In the genomic region with DNA sequence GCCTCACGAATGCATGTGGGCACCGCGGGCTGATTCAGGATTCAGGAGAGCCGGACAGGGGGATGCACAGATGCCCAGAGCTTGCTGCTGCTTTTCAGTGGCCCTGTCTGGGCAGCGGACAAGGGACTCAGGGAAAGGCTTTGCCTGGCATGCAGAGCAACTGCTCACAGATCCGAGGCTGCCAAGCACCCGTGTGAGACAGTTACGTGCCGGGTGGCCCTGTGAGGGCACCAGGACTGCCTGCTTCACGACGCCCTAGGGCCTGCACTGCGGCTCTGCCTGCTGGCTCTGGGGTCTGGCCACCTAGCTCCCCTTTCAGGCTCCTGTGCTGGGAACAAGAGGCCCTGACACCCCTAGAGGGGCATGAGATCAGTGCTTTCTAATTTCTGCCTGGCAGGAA, we compare ENCODE assay signal across 20 cellular contexts.
DNase-seq lines count a peak whose midpoint lies in the region; ATAC-seq, FAIRE-seq and TF ChIP-seq lines count a peak whose summit lies in the region.
"Had no signal": no experiment of that assay in that cellular context is flagged by ENCODE, and none has a peak within 500 bp of the region (broad histone marks: within the 10 kb centered on the region; RNA-seq: fewer than 3 reads in every experiment).

No MANE protein-coding gene starts in this region.

- intact Hi-C loops in sigmoid colon (cut with DNase I): no loop called here

- no peak overlapping the region for H3K23ac ChIP-seq in H1 (ENCODE audit: insufficient read length)

- no peaks in the 10 kb centered on the region for H3K79me1 ChIP-seq in H1 (ENCODE audit: low read depth, low read length)

- H3K36me3 ChIP-seq in GM23338 (ENCODE audit: insufficient read depth): no peaks in the 10 kb centered on the region
- H3K36me3 ChIP-seq in H1 (ENCODE audit: control insufficient read depth in 2 of 4, insufficient read depth in 4 of 4, low read length in 3 of 4): no peaks in the 10 kb centered on the region
- H3K36me3 ChIP-seq in sigmoid colon: no peaks in the 10 kb centered on the region
- H3K36me3 ChIP-seq in Karpas-422 (ENCODE audit: insufficient read depth, low read length): no peaks in the 10 kb centered on the region
- H3K36me3 ChIP-seq: BE2C had no signal

- no peak overlapping the region for H3K27ac Mint-ChIP-seq in GM23338
- H3K27ac Mint-ChIP-seq: CD4-positive, alpha-beta memory T cell; IgD-negative memory B cell had no signal

- no peak overlapping the region for H3K18ac ChIP-seq in H1 (ENCODE audit: extremely low read depth, low read length)

- H4K20me1 ChIP-seq in GM23338 (replicated peaks; ENCODE audit: insufficient read depth) (no peaks in the 10 kb centered on the region), H1 (replicated peaks in 1 of 2; ENCODE audit: control insufficient read depth in 1 of 2, insufficient read depth in 2 of 2, low read length in 2 of 2) (no peaks in the 10 kb centered on the region), Karpas-422 (ENCODE audit: insufficient read depth, low read depth, low read length) (no peaks in the 10 kb centered on the region)

- no peak overlapping the region for H3K56ac ChIP-seq in H1 (replicated peaks; ENCODE audit: insufficient read length, low read depth, low read length)

- H3K4ac ChIP-seq in H1 (replicated peaks; ENCODE audit: insufficient read length, low read depth, low read length): no peak overlapping the region

- no peak for ATAC-seq in GM23338
- ATAC-seq: HepG2 had no signal

- TF ChIP-seq CTCF in GM23338 (conservative IDR thresholded peaks at IDR 0.05; ENCODE audit: low read depth in 2 of 2) (no peak), H1 (IDR thresholded peaks at IDR 0.05; ENCODE audit: control extremely low read depth in 1 of 3, insufficient read depth in 1 of 3, low read depth in 1 of 3, low read length in 3 of 3) (no peak), sigmoid colon (IDR thresholded peaks at IDR 0.05) (no peak)

- peak overlapping the region; percentile 92; the same call in 1 of the 2 replicates for H2BK15ac ChIP-seq in H1 (ENCODE audit: low read length)

- H3F3A ChIP-seq in GM23338 (replicated peaks; ENCODE audit: low read depth): no peaks in the 10 kb centered on the region

- H3K79me2 ChIP-seq in GM23338 (replicated peaks; ENCODE audit: insufficient read depth): no peaks in the 10 kb centered on the region
- H3K79me2 ChIP-seq in H1 (ENCODE audit: control insufficient read depth in 1 of 2, insufficient read depth in 2 of 2, low read length in 2 of 2): no peaks in the 10 kb centered on the region
- H3K79me2 ChIP-seq in Karpas-422 (ENCODE audit: low read length): no peaks in the 10 kb centered on the region

- no peak overlapping the region for H2AK5ac ChIP-seq in H1 (ENCODE audit: low read depth, low read length)

- FAIRE-seq in H1 (lab: Jason Lieb, UNC): no peak
- FAIRE-seq: A204.1, GM12892, GM18507, HepG2 had no signal

- H3K4me1 ChIP-seq in GM23338 (ENCODE audit: insufficient read depth): peaks cover 28% of the 10 kb centered on the region
- H3K4me1 ChIP-seq in H1 (replicated peaks in 1 of 4; ENCODE audit: control insufficient read depth in 3 of 4, insufficient read depth in 4 of 4, low read length in 3 of 4): peaks cover 2 to 19% (median 6%) of the 10 kb centered on the region in 4 experiments; a peak in 6 of 7 replicates
- H3K4me1 ChIP-seq in sigmoid colon: no peaks in the 10 kb centered on the region
- no peaks in the 10 kb centered on the region for H3K4me1 ChIP-seq in Karpas-422 (ENCODE audit: low read length)

- H2BK12ac ChIP-seq in H1 (ENCODE audit: low read depth, low read length): peak overlapping the region; percentile 46; the same call in 1 of the 2 replicates

- TF ChIP-seq EP300 in H1 (IDR thresholded peaks at IDR 0.05; ENCODE audit: borderline replicate concordance in 1 of 2, low read depth in 2 of 2, low read length in 2 of 2) (no peak), sigmoid colon (IDR thresholded peaks at IDR 0.05) (no peak)

- peaks cover 6% of the 10 kb centered on the region for H3K27me3 Mint-ChIP-seq in GM23338 (ENCODE audit: insufficient read depth, low read depth, poor library complexity)

- no peak overlapping the region for H3K14ac ChIP-seq in H1 (ENCODE audit: insufficient read length)

- H3K4me3 Mint-ChIP-seq in GM23338: no peak overlapping the region
- H3K4me3 Mint-ChIP-seq: CD14-positive monocyte; CD4-positive, alpha-beta memory T cell; IgD-negative memory B cell had no signal

- no peaks in the 10 kb centered on the region for H3K9me2 ChIP-seq in GM23338 (ENCODE audit: insufficient read depth)
- no peaks in the 10 kb centered on the region for H3K9me2 ChIP-seq in Karpas-422 (replicated peaks; ENCODE audit: insufficient read depth, low read length)

- no peak overlapping the region for H3K4me3 ChIP-seq in GM23338
- no peak overlapping the region for H3K4me3 ChIP-seq in H1 (ENCODE audit: extremely low read depth in 1 of 4, insufficient read depth in 2 of 4, low read depth in 3 of 4, low read length in 4 of 4)
- no peak overlapping the region for H3K4me3 ChIP-seq in sigmoid colon
- no peak overlapping the region for H3K4me3 ChIP-seq in Karpas-422 (ENCODE audit: low read length)

- H3K27me3 ChIP-seq in GM23338 (ENCODE audit: insufficient read depth) (no peaks in the 10 kb centered on the region), H1 (replicated peaks in 1 of 4; ENCODE audit: control insufficient read depth in 3 of 4, extremely low read depth in 1 of 4, insufficient read depth in 3 of 4, low read length in 3 of 4) (no peaks in the 10 kb centered on the region), sigmoid colon (no peaks in the 10 kb centered on the region), Karpas-422 (ENCODE audit: low read length) (no peaks in the 10 kb centered on the region)
- H3K27me3 ChIP-seq: BE2C had no signal

- no peak overlapping the region for H3K4me2 ChIP-seq in GM23338
- no peak overlapping the region for H3K4me2 ChIP-seq in H1 (ENCODE audit: insufficient read depth in 1 of 2, low read depth in 2 of 2, low read length in 2 of 2)
- no peak overlapping the region for H3K4me2 ChIP-seq in Karpas-422 (ENCODE audit: low read depth, low read length, poor library complexity, severe bottlenecking)

- POLR2A ChIA-PET in H1 (lab: Charles Lee; ENCODE audit: partially characterized antibody): no interaction called here

- no peak overlapping the region for H2BK5ac ChIP-seq in H1 (ENCODE audit: low read depth, low read length)

- H3K9me3 Mint-ChIP-seq in GM23338: no peaks in the 10 kb centered on the region
- H3K9me3 Mint-ChIP-seq: CD14-positive monocyte had no signal

- no peaks in the 10 kb centered on the region for H3K23me2 ChIP-seq in H1 (ENCODE audit: low read depth, low read length)

- H3K9ac ChIP-seq in H1 (replicated peaks in 1 of 4; ENCODE audit: extremely low read depth in 1 of 4, low read depth in 3 of 4, low read length in 3 of 4): no peak overlapping the region
- no peak overlapping the region for H3K9ac ChIP-seq in Karpas-422 (ENCODE audit: low read length)

- H2AFZ ChIP-seq in GM23338 (0 out of 2 replicates have a peak overlapping the region, but pooled peaks have one; percentile 28), H1 (ENCODE audit: low read length) (no peak overlapping the region), Karpas-422 (ENCODE audit: low read length) (no peak overlapping the region)

- peak overlapping the region; percentile 13 for H4K91ac ChIP-seq in H1 (replicated peaks; ENCODE audit: insufficient read length, low read length)

- TF ChIP-seq POLR2A in H1 (IDR thresholded peaks at IDR 0.05; ENCODE audit: control extremely low read depth in 1 of 2, low read depth in 2 of 2, low read length in 2 of 2): no peak
- no peak for TF ChIP-seq POLR2A in sigmoid colon (IDR thresholded peaks at IDR 0.05)

- DNase-seq in GM23338 (ENCODE audit: low spot score) (no peak), H1 (ENCODE audit: low read depth in 1 of 2, low spot score in 2 of 2) (no peak), sigmoid colon (peak; percentile 51), kidney glomerular epithelial cell (lab: John Stamatoyannopoulos, UW) (no peak), HT-29 (ENCODE audit: low spot score) (no peak), Karpas-422 (no peak)
- DNase-seq: ACHN; BE2C; CD4-positive, alpha-beta memory T cell; DMS153; DMS79; GDM1; HCEC 1CT; KBM-7 had no signal

- H2BK20ac ChIP-seq in H1 (ENCODE audit: low read length): no peak overlapping the region

- peaks cover 27% of the 10 kb centered on the region for H3K4me1 Mint-ChIP-seq in GM23338
- H3K4me1 Mint-ChIP-seq: CD14-positive monocyte; CD4-positive, alpha-beta memory T cell; IgD-negative memory B cell had no signal

- H3K36me3 Mint-ChIP-seq in GM23338 (ENCODE audit: low read depth): no peaks in the 10 kb centered on the region
- H3K36me3 Mint-ChIP-seq: CD14-positive monocyte; CD4-positive, alpha-beta memory T cell; IgD-negative memory B cell had no signal

- H4K5ac ChIP-seq in H1 (ENCODE audit: insufficient read length, low read depth, low read length): no peak overlapping the region

- WGBS in H1 (ENCODE audit: extremely low coverage in 1 of 2, insufficient coverage in 1 of 2, insufficient read length in 1 of 2, insufficient replicate concordance in 2 of 2, low coverage in 1 of 2, low lambda C conversion rate in 2 of 2, missing lambda C conversion rate in 1 of 2), 2 experiments: 97% methylated on average over 12 of the region's 12 CpGs; no CpG with 5 or more reads in 1 of the 2 experiments
- WGBS in sigmoid colon, 2 donors: 94 to 95% methylated on average over 12 of the region's 12 CpGs

- CTCF ChIA-PET in H1 (lab: Charles Lee; ENCODE audit: partially characterized antibody): interaction anchor here (1.0 to 1.1 kb wide), 2 partner anchors 9 to 153 kb away, joined by 3 read pairs; no protein-coding TSS in a partner anchor

- TF ChIP-seq RAD21 in H1 (IDR thresholded peaks at IDR 0.05 in 1 of 2, conservative IDR thresholded peaks at IDR 0.05 in 1 of 2; ENCODE audit: low read depth in 2 of 2, low read length in 2 of 2): no peak

- H4K8ac ChIP-seq in H1 (ENCODE audit: extremely low read depth, insufficient read depth, low read length): peak overlapping the region; percentile 62; the same call in 1 of the 2 replicates

- H3K9me3 ChIP-seq in H1 (ENCODE audit: insufficient read depth in 2 of 2, low read depth in 1 of 2, low read length in 1 of 2) (no peaks in the 10 kb centered on the region), sigmoid colon (peaks cover 0 to 4% (median under 1%) of the 10 kb centered on the region in 4 donors), Karpas-422 (ENCODE audit: low read length) (no peaks in the 10 kb centered on the region)
- H3K9me3 ChIP-seq: BE2C had no signal

- H3K27ac ChIP-seq in GM23338 (ENCODE audit: low read depth): no peak overlapping the region
- no peak overlapping the region for H3K27ac ChIP-seq in H1 (ENCODE audit: low read depth, low read length)
- H3K27ac ChIP-seq in sigmoid colon: no peak overlapping the region
- H3K27ac ChIP-seq in Karpas-422 (ENCODE audit: low read length): no peak overlapping the region

- no peak overlapping the region for H2BK120ac ChIP-seq in H1 (replicated peaks; ENCODE audit: low read depth, low read length)

TF ChIP-seq in H1, 55 proteins besides CTCF, POLR2A, EP300 and RAD21:
- TF ChIP-seq EGR1 (IDR thresholded peaks at IDR 0.05; ENCODE audit: borderline replicate concordance, low read depth, low read length) (no peak), TAF7 (optimal IDR thresholded peaks at IDR 0.05; ENCODE audit: borderline replicate concordance, low read depth, low read length) (no peak), POLR2AphosphoS5 (IDR thresholded peaks at IDR 0.05; ENCODE audit: low read depth, low read length) (no peak), ZNF274 (IDR thresholded peaks at IDR 0.05; ENCODE audit: borderline replicate concordance, extremely low read depth, low read length) (no peak)
